In the genomic region with DNA sequence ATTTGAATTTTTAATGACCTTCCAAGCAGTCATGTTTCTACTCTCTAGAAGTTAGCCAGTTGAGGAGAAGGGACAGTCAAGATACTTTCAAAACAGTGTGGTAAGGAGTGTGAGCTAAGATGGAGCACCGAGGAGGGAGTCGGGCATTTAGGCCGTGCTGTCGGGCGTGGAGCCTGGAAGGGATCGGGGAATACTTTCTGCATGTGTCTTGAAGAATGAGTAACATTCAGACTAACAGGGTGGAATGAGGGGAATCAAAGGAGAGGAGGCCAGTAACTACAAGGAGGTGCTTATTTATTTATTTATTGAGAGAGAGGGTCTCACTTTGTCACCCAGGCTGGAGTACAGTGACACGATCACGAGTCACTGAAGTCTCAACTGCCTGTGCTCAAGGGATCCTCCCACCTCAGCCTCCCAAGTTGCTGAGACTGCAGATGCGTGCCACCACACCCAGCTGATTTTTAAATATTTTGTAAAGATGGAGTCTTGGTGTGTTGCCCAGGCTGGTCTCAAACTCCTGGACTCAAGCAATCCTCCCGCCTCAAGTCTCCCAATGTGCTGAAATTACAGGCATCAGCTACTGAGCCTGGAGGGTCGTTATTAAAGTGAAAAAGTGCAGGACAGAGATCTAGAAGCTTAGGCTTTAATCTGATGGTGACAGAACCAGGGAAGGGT, we compare ENCODE assay signal across 8 cellular contexts. TPM values are rescaled to one million over a fixed set of nuclear protein-coding genes. Genes with fewer than 3 reads are reported as not detected.
A peak's percentile ranks its signal among the peaks of the same experiment; 100 is the strongest.
DNase-seq lines count a peak whose midpoint lies in the region; ATAC-seq and TF ChIP-seq lines count a peak whose summit lies in the region.
"Not testable (repeated sequence)": the region's sequence is repeated elsewhere in the genome, so short reads cannot be mapped to it uniquely, and the experiment has no call there.

No MANE protein-coding gene starts in this region.

- H3K9me3 Mint-ChIP-seq in HFFc6; activated T-helper 1 cell treated with anti-CD3 and anti-CD28 coated beads, Interleukin-12 subunit alpha, Interleukin-12 subunit beta, Interleukin-2, Interleukin-4 antibody, amounts not matched to agents 30 ng/mL and 10 ng/mL and 1 ng/mL, durations not matched to agents 14 hours and 24 hours and 36 hours; central memory CD8-positive, alpha-beta T cell; stimulated activated effector memory CD8-positive, alpha-beta T cell treated with anti-CD3 and anti-CD28 coated beads, Interleukin-12 subunit alpha, Interleukin-12 subunit beta, amount 100 ng/mL, for 72 hours: not testable (repeated sequence)

- peak overlapping the region; percentile 80 to 94 (median 90); a peak in 21 of 22 replicates for H3K4me2 ChIP-seq in BLaER1 treated with 17β-estradiol and CSF1 and Interleukin-3, amounts not matched to agents 10 nM and 100 nM

- H4K20me1 ChIP-seq in BLaER1 treated with 17β-estradiol and CSF1 and Interleukin-3, amounts not matched to agents 10 nM and 100 nM, result peaks cover 10 to 61% (median 22%) of the 10 kb centered on the region in 11 experiments; a peak in 15 of 22 replicates

- not testable (repeated sequence) for H3K27me3 ChIP-seq in BLaER1 treated with 17β-estradiol and CSF1 and Interleukin-3, amounts not matched to agents 10 nM and 100 nM; RWPE2 (ENCODE audit: insufficient read depth, poor library complexity, severe bottlenecking)

- peak overlapping the region in 9 of 11 experiments; percentile 74 to 96 (median 93); a peak in 12 of 22 replicates for H3K9ac ChIP-seq in BLaER1 treated with 17β-estradiol and CSF1 and Interleukin-3, amounts not matched to agents 10 nM and 100 nM

- DNase-seq in HFFc6 (peak; percentile 70), foreskin fibroblast (peak; percentile 63 to 77), myocyte (ENCODE audit: low read depth) (peak; percentile 29)
- not testable (repeated sequence) for DNase-seq in RWPE2 (ENCODE audit: low spot score); activated T-helper 1 cell treated with anti-CD3 and anti-CD28 coated beads, Interleukin-12 subunit alpha, Interleukin-12 subunit beta, Interleukin-2, Interleukin-4 antibody, amounts not matched to agents 30 ng/mL and 10 ng/mL and 1 ng/mL, durations not matched to agents 14 hours and 24 hours and 36 hours (ENCODE audit: low spot score); central memory CD8-positive, alpha-beta T cell (ENCODE audit: low spot score in 2 of 2); stimulated activated effector memory CD8-positive, alpha-beta T cell treated with anti-CD3 and anti-CD28 coated beads, Interleukin-12 subunit alpha, Interleukin-12 subunit beta, amount 100 ng/mL, for 72 hours (ENCODE audit: low spot score in 2 of 2)

- H3K4me1 ChIP-seq in BLaER1 treated with 17β-estradiol and CSF1 and Interleukin-3, amounts not matched to agents 10 nM and 100 nM, result peaks cover 17 to 37% (median 23%) of the 10 kb centered on the region in 10 experiments
- not testable (repeated sequence) for H3K4me1 ChIP-seq in RWPE2 (ENCODE audit: insufficient read depth, poor library complexity, severe bottlenecking)

- H3K36me3 Mint-ChIP-seq in HFFc6 (ENCODE audit: low read depth), result peaks cover 22% of the 10 kb centered on the region
- not testable (repeated sequence) for H3K36me3 Mint-ChIP-seq in activated T-helper 1 cell treated with anti-CD3 and anti-CD28 coated beads, Interleukin-12 subunit alpha, Interleukin-12 subunit beta, Interleukin-2, Interleukin-4 antibody, amounts not matched to agents 30 ng/mL and 10 ng/mL and 1 ng/mL, durations not matched to agents 14 hours and 24 hours and 36 hours (ENCODE audit: low read depth)
- H3K36me3 Mint-ChIP-seq in central memory CD8-positive, alpha-beta T cell (ENCODE audit: insufficient read depth), result peaks cover 14% of the 10 kb centered on the region
- peaks cover 56% of the 10 kb centered on the region for H3K36me3 Mint-ChIP-seq in stimulated activated effector memory CD8-positive, alpha-beta T cell treated with anti-CD3 and anti-CD28 coated beads, Interleukin-12 subunit alpha, Interleukin-12 subunit beta, amount 100 ng/mL, for 72 hours

- ATAC-seq in RWPE2 (ENCODE audit: low read depth), result 0 out of 3 replicates have a peak, but pooled peaks have one; percentile 7
- ATAC-seq in central memory CD8-positive, alpha-beta T cell (replicated peaks; ENCODE audit: extremely low read depth, poor library complexity, severe bottlenecking); stimulated activated effector memory CD8-positive, alpha-beta T cell treated with anti-CD3 and anti-CD28 coated beads, Interleukin-12 subunit alpha, Interleukin-12 subunit beta, amount 100 ng/mL, for 72 hours: not testable (repeated sequence)

- not testable (repeated sequence) for TF ChIP-seq CTCF in HFFc6 (IDR thresholded peaks at IDR 0.05); RWPE2 (IDR thresholded peaks at IDR 0.05; ENCODE audit: poor library complexity, severe bottlenecking); foreskin fibroblast (IDR thresholded peaks at IDR 0.05; ENCODE audit: low read depth, low read length)

- H3K27ac ChIP-seq in BLaER1 treated with 17β-estradiol and CSF1 and Interleukin-3, amounts not matched to agents 10 nM and 100 nM, result peak overlapping the region in 2 of 11 experiments; percentile 30 to 48; a peak in 4 of 22 replicates
- H3K27ac ChIP-seq in RWPE2 (ENCODE audit: poor library complexity, severe bottlenecking), result not testable (repeated sequence)

- H3K27me3 Mint-ChIP-seq in HFFc6 (ENCODE audit: insufficient read depth); activated T-helper 1 cell treated with anti-CD3 and anti-CD28 coated beads, Interleukin-12 subunit alpha, Interleukin-12 subunit beta, Interleukin-2, Interleukin-4 antibody, amounts not matched to agents 30 ng/mL and 10 ng/mL and 1 ng/mL, durations not matched to agents 14 hours and 24 hours and 36 hours (ENCODE audit: insufficient read depth); central memory CD8-positive, alpha-beta T cell: not testable (repeated sequence)

- H3K4me3 ChIP-seq in BLaER1 treated with 17β-estradiol and CSF1 and Interleukin-3, amounts not matched to agents 10 nM and 100 nM, result peak overlapping the region in 9 of 10 experiments; percentile 74 to 93 (median 86); a peak in 13 of 20 replicates
- H3K4me3 ChIP-seq in RWPE2 (ENCODE audit: severe bottlenecking) (peak overlapping the region; percentile 74), foreskin fibroblast (ENCODE audit: low read depth in 1 of 2, low read length in 2 of 2) (peak overlapping the region; percentile 67 to 94)

- peaks cover 9 to 43% (median 22%) of the 10 kb centered on the region in 11 experiments; a peak in 18 of 22 replicates for H3K36me3 ChIP-seq in BLaER1 treated with 17β-estradiol and CSF1 and Interleukin-3, amounts not matched to agents 10 nM and 100 nM
- H3K36me3 ChIP-seq in RWPE2 (ENCODE audit: low read depth), result not testable (repeated sequence)

- peaks cover 30% of the 10 kb centered on the region for H3K4me1 Mint-ChIP-seq in HFFc6 (ENCODE audit: low read depth)
- peaks cover 15% of the 10 kb centered on the region for H3K4me1 Mint-ChIP-seq in activated T-helper 1 cell treated with anti-CD3 and anti-CD28 coated beads, Interleukin-12 subunit alpha, Interleukin-12 subunit beta, Interleukin-2, Interleukin-4 antibody, amounts not matched to agents 30 ng/mL and 10 ng/mL and 1 ng/mL, durations not matched to agents 14 hours and 24 hours and 36 hours (ENCODE audit: low read depth)
- H3K4me1 Mint-ChIP-seq in central memory CD8-positive, alpha-beta T cell, result peaks cover 31% of the 10 kb centered on the region
- H3K4me1 Mint-ChIP-seq in stimulated activated effector memory CD8-positive, alpha-beta T cell treated with anti-CD3 and anti-CD28 coated beads, Interleukin-12 subunit alpha, Interleukin-12 subunit beta, amount 100 ng/mL, for 72 hours, result peaks cover 25% of the 10 kb centered on the region

- intact Hi-C loops in activated T-helper 1 cell treated with anti-CD3 and anti-CD28 coated beads, Interleukin-12 subunit alpha, Interleukin-12 subunit beta, Interleukin-2, Interleukin-4 antibody, amounts not matched to agents 30 ng/mL and 10 ng/mL and 1 ng/mL, durations not matched to agents 14 hours and 24 hours and 36 hours (cut with micrococcal nuclease), result loop anchor here (10.0 kb wide), 1 partner anchor 649 kb away; no protein-coding TSS in a partner anchor

- H3K9me3 ChIP-seq in BLaER1 treated with 17β-estradiol and CSF1 and Interleukin-3, amounts not matched to agents 10 nM and 100 nM (replicated peaks in 1 of 11), result peaks cover 0 to 25% (median 8%) of the 10 kb centered on the region in 11 experiments; a peak in 9 of 22 replicates
- H3K9me3 ChIP-seq in RWPE2 (ENCODE audit: severe bottlenecking), result not testable (repeated sequence)

- H3K27ac Mint-ChIP-seq in HFFc6, result peak overlapping the region; percentile 94
- H3K27ac Mint-ChIP-seq in activated T-helper 1 cell treated with anti-CD3 and anti-CD28 coated beads, Interleukin-12 subunit alpha, Interleukin-12 subunit beta, Interleukin-2, Interleukin-4 antibody, amounts not matched to agents 30 ng/mL and 10 ng/mL and 1 ng/mL, durations not matched to agents 14 hours and 24 hours and 36 hours, result peak overlapping the region; percentile 18
- H3K27ac Mint-ChIP-seq in central memory CD8-positive, alpha-beta T cell (ENCODE audit: low read depth), result peak overlapping the region; percentile 44
- H3K27ac Mint-ChIP-seq in stimulated activated effector memory CD8-positive, alpha-beta T cell treated with anti-CD3 and anti-CD28 coated beads, Interleukin-12 subunit alpha, Interleukin-12 subunit beta, amount 100 ng/mL, for 72 hours, result not testable (repeated sequence)

- peak overlapping the region; percentile 88 for H3K4me3 Mint-ChIP-seq in HFFc6
- peak overlapping the region; percentile 94 for H3K4me3 Mint-ChIP-seq in activated T-helper 1 cell treated with anti-CD3 and anti-CD28 coated beads, Interleukin-12 subunit alpha, Interleukin-12 subunit beta, Interleukin-2, Interleukin-4 antibody, amounts not matched to agents 30 ng/mL and 10 ng/mL and 1 ng/mL, durations not matched to agents 14 hours and 24 hours and 36 hours
- H3K4me3 Mint-ChIP-seq in central memory CD8-positive, alpha-beta T cell, result peak overlapping the region; percentile 91
- peak overlapping the region; percentile 95 for H3K4me3 Mint-ChIP-seq in stimulated activated effector memory CD8-positive, alpha-beta T cell treated with anti-CD3 and anti-CD28 coated beads, Interleukin-12 subunit alpha, Interleukin-12 subunit beta, amount 100 ng/mL, for 72 hours

RNA-seq across cellular contexts. Expression of gene KCTD7, which starts 27.3 kb away (rescaled TPM):
- total RNA-seq in HFFc6 (2021; fragmentation: NEBNext Ultra II Directional; extraction: Animal tissue kit (Norgen Biotek cat#: 25700)), result 10 to 100 TPM in 3 of 6 experiments, 1 to 10 TPM in 3; 8.2 to 11.8 (median 10.1) TPM
- total RNA-seq in activated T-helper 1 cell treated with anti-CD3 and anti-CD28 coated beads, Interleukin-12 subunit alpha, Interleukin-12 subunit beta, Interleukin-2, Interleukin-4 antibody, amounts not matched to agents 30 ng/mL and 10 ng/mL and 1 ng/mL, durations not matched to agents 14 hours and 24 hours and 36 hours, result 11.0 and 13.8 TPM in 2 replicates
- total RNA-seq in myocyte, result 19.7 and 25.8 TPM in 2 replicates
- polyA plus RNA-seq in myocyte (2012), result 34.3 TPM
